In genomic region chr2:234496442-234496834, GRCh38 we compare ENCODE assay signal across 9 cellular contexts.
A peak's percentile ranks its signal among the peaks of the same experiment; 100 is the strongest.
DNase-seq lines count a peak whose midpoint lies in the region; ATAC-seq and TF ChIP-seq lines count a peak whose summit lies in the region.
"Had no signal": no experiment of that assay in that cellular context is flagged by ENCODE, and none has a peak within 500 bp of the region (broad histone marks: within the 10 kb centered on the region; RNA-seq: fewer than 3 reads in every experiment).

No MANE protein-coding gene starts in this region.

- ATAC-seq in HG03045 (IDR thresholded peaks at IDR 0.05; ENCODE audit: unreplicated experiment): peak; percentile 53
- peak; percentile 67 for ATAC-seq in stimulated activated effector memory CD8-positive, alpha-beta T cell treated with anti-CD3 and anti-CD28 coated beads, Interleukin-12 subunit alpha, Interleukin-12 subunit beta, amount 100 ng/mL, for 72 hours

- TF ChIP-seq CTCF in OCI-LY3 (IDR thresholded peaks at IDR 0.05; ENCODE audit: low read depth, low read length): no peak
- TF ChIP-seq CTCF in astrocyte of the cerebellum (IDR thresholded peaks at IDR 0.05; ENCODE audit: low read depth, low read length, missing control alignments): no peak

- peaks cover 22% of the 10 kb centered on the region; the same call in 1 of the 2 replicates for H3K27me3 ChIP-seq in OCI-LY3 (ENCODE audit: low read depth, low read length)
- peaks cover 23% of the 10 kb centered on the region for H3K27me3 ChIP-seq in iPS-18a (ENCODE audit: control insufficient read depth, insufficient read depth, low read length)

- peak overlapping the region; percentile 86 for H3K4me2 ChIP-seq in OCI-LY3 (ENCODE audit: low read length)

- H3K27ac Mint-ChIP-seq in stimulated activated effector memory CD8-positive, alpha-beta T cell treated with anti-CD3 and anti-CD28 coated beads, Interleukin-12 subunit alpha, Interleukin-12 subunit beta, amount 100 ng/mL, for 72 hours: peak overlapping the region; percentile 92

- 0 out of 2 replicates have a peak overlapping the region, but pooled peaks have one; percentile 60 for H2AFZ ChIP-seq in OCI-LY3 (ENCODE audit: low read depth, low read length)

- H3K79me2 ChIP-seq in OCI-LY3 (ENCODE audit: low read length): no peaks in the 10 kb centered on the region

- no peaks in the 10 kb centered on the region for H3K9me3 ChIP-seq in OCI-LY3 (ENCODE audit: insufficient read depth, low read length)
- no peaks in the 10 kb centered on the region for H3K9me3 ChIP-seq in iPS-18a (ENCODE audit: control insufficient read depth, low read depth, low read length)
- H3K9me3 ChIP-seq: neutrophil had no signal

- H3K9me3 Mint-ChIP-seq in stimulated activated effector memory CD8-positive, alpha-beta T cell treated with anti-CD3 and anti-CD28 coated beads, Interleukin-12 subunit alpha, Interleukin-12 subunit beta, amount 100 ng/mL, for 72 hours: no peaks in the 10 kb centered on the region

- H4K20me1 ChIP-seq in OCI-LY3 (ENCODE audit: insufficient read depth, low read length): no peaks in the 10 kb centered on the region

- in situ Hi-C loops in astrocyte of the cerebellum (cut with HindIII; ENCODE audit: low sequenced_read_pairs): no loop called here

- H3K4me3 ChIP-seq in OCI-LY3 (ENCODE audit: low read length) (peak overlapping the region; percentile 77), astrocyte of the cerebellum (ENCODE audit: low read depth, low read length) (peak overlapping the region; percentile 96), iPS-18a (ENCODE audit: low read length) (peak overlapping the region; percentile 88)

- peak; percentile 22 to 41 for DNase-seq in stimulated activated CD4-positive, alpha-beta T cell treated with anti-CD3 and anti-CD28 coated beads, Interleukin-4, amount 100 ng/mL, for 4 hours
- DNase-seq in stimulated activated CD4-positive, alpha-beta T cell treated with anti-CD3 and anti-CD28 coated beads, Interleukin-4, amount 100 ng/mL, for 24 hours: no peak
- DNase-seq in astrocyte of the cerebellum (ENCODE audit: low read depth) (no peak), midbrain (lab: John Stamatoyannopoulos, UW) (no peak)
- peak in 1 of 2 donors; percentile 49 for DNase-seq in stimulated activated effector memory CD8-positive, alpha-beta T cell treated with anti-CD3 and anti-CD28 coated beads, Interleukin-12 subunit alpha, Interleukin-12 subunit beta, amount 100 ng/mL, for 72 hours (ENCODE audit: low spot score in 2 of 2)

- peaks cover 56% of the 10 kb centered on the region for H3K36me3 Mint-ChIP-seq in stimulated activated effector memory CD8-positive, alpha-beta T cell treated with anti-CD3 and anti-CD28 coated beads, Interleukin-12 subunit alpha, Interleukin-12 subunit beta, amount 100 ng/mL, for 72 hours

- H3K4me1 Mint-ChIP-seq in stimulated activated effector memory CD8-positive, alpha-beta T cell treated with anti-CD3 and anti-CD28 coated beads, Interleukin-12 subunit alpha, Interleukin-12 subunit beta, amount 100 ng/mL, for 72 hours: peaks cover 56% of the 10 kb centered on the region

- H3K9ac ChIP-seq in OCI-LY3 (ENCODE audit: low read length) (no peak overlapping the region), iPS-18a (ENCODE audit: low read length) (peak overlapping the region; percentile 78)

- H3K4me1 ChIP-seq in OCI-LY3 (ENCODE audit: low read length): peaks cover 5% of the 10 kb centered on the region; the same call in 1 of the 2 replicates
- H3K4me1 ChIP-seq in iPS-18a (ENCODE audit: control insufficient read depth, low read depth, low read length): peaks cover 15% of the 10 kb centered on the region

- peak overlapping the region; percentile 99 for H3K4me3 Mint-ChIP-seq in stimulated activated effector memory CD8-positive, alpha-beta T cell treated with anti-CD3 and anti-CD28 coated beads, Interleukin-12 subunit alpha, Interleukin-12 subunit beta, amount 100 ng/mL, for 72 hours

- H3K36me3 ChIP-seq in OCI-LY3 (replicated peaks; ENCODE audit: low read depth, low read length) (no peaks in the 10 kb centered on the region), iPS-18a (ENCODE audit: control insufficient read depth, low read depth, low read length) (no peaks in the 10 kb centered on the region)
- H3K36me3 ChIP-seq: neutrophil had no signal

- H3K27ac ChIP-seq in OCI-LY3 (ENCODE audit: low read length) (no peak overlapping the region), iPS-18a (ENCODE audit: low read length) (no peak overlapping the region)
- H3K27ac ChIP-seq: neutrophil had no signal

Comparison
In these comparisons a context has a peak if more than half of its experiments do, and no peak if none do; other contexts are left out.
1. DNase-seq: peak in stimulated activated CD4-positive, alpha-beta T cell treated with anti-CD3 and anti-CD28 coated beads, Interleukin-4, amount 100 ng/mL, for 4 hours (2 of 2); none in stimulated activated CD4-positive, alpha-beta T cell treated with anti-CD3 and anti-CD28 coated beads, Interleukin-4, amount 100 ng/mL, for 24 hours (single experiment), astrocyte of the cerebellum (single experiment) and midbrain (single experiment).
2. Peak in every context shown above with its lines, with median percentiles within 50 percentile points of each other: H3K4me3 ChIP-seq.